Comparison of ENCODE assay signal across 27 cellular contexts in the genomic region with DNA sequence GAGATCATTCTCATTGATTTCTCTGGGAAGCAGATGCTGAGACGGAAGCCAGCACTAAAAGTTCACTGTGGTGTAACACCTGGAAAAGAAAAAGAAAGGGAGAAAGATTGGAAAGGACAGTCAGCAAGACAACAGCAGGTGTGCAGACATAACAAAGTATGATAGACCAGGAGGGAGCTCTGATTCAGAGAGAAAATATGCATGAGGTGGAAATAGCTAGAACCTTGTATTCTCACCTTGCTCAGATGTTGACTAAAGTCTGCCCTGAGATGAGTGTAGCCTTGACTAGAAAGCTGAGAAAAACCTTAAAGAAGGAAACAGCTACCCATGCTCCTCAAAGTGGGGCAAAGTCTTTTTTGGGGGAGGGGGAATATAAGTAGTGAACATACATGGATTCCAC.
"Had no signal": no experiment of that assay in that cellular context is flagged by ENCODE, and none has a peak within 500 bp of the region (broad histone marks: within the 10 kb centered on the region; RNA-seq: fewer than 3 reads in every experiment).

No MANE protein-coding gene starts in this region.

- H3K27me3 ChIP-seq: adrenal gland, body of pancreas, dorsolateral prefrontal cortex, esophagus muscularis mucosa, gastroesophageal sphincter had no signal

- H3K4me1 ChIP-seq: body of pancreas, esophagus muscularis mucosa, gastroesophageal sphincter had no signal

- H3K4me3 ChIP-seq: adrenal gland, body of pancreas, coronary artery, dorsolateral prefrontal cortex, esophagus muscularis mucosa, gastroesophageal sphincter had no signal

- H3K9me3 ChIP-seq: adrenal gland, body of pancreas, esophagus muscularis mucosa, gastroesophageal sphincter had no signal

- ATAC-seq: activated CD4-positive, alpha-beta T cell treated with anti-CD3 and anti-CD28 coated beads for 36 hours; activated CD8-positive, alpha-beta memory T cell treated with anti-CD3 and anti-CD28 coated beads, Interleukin-2, amount 10 ng/mL, durations not matched to agents 7 days and 5 days; activated CD8-positive, alpha-beta T cell treated with anti-CD3 and anti-CD28 coated beads, Interleukin-2, amount 10 ng/mL, durations not matched to agents 7 days and 5 days; activated naive CD8-positive, alpha-beta T cell treated with anti-CD3 and anti-CD28 coated beads, Interleukin-2, amount 50 U/mL, for 24 hours; body of pancreas; gastroesophageal sphincter had no signal

- DNase-seq: activated CD4-positive, alpha-beta memory T cell treated with anti-CD3 and anti-CD28 coated beads for 36 hours; activated CD4-positive, alpha-beta T cell treated with anti-CD3 and anti-CD28 coated beads for 36 hours; activated CD4-positive, alpha-beta T cell treated with anti-CD3 and anti-CD28 coated beads, Interleukin-2, amount 10 ng/mL, durations not matched to agents 24 days and 14 days; activated CD4-positive, CD25-positive, alpha-beta regulatory T cell; activated CD4-positive, CD25-positive, alpha-beta regulatory T cell treated with anti-CD3 and anti-CD28 coated beads, Interleukin-2, amount 50 U/mL, for 72 hours; activated CD8-positive, alpha-beta memory T cell treated with anti-CD3 and anti-CD28 coated beads, Interleukin-2, amount 10 ng/mL, durations not matched to agents 7 days and 5 days; activated CD8-positive, alpha-beta memory T cell treated with anti-CD3 and anti-CD28 coated beads, Interleukin-2, amount 50 U/mL, for 4 hours; activated CD8-positive, alpha-beta T cell treated with anti-CD3 and anti-CD28 coated beads, Interleukin-2, amount 10 ng/mL, durations not matched to agents 7 days and 5 days; activated effector memory CD4-positive, alpha-beta T cell treated with anti-CD3 and anti-CD28 coated beads, Interleukin-2, amount 50 U/mL, for 16 hours; activated naive CD4-positive, alpha-beta T cell treated with anti-CD3 and anti-CD28 coated beads for 36 hours; activated naive CD8-positive, alpha-beta T cell treated with anti-CD3 and anti-CD28 coated beads for 36 hours; activated naive CD8-positive, alpha-beta T cell treated with anti-CD3 and anti-CD28 coated beads, Interleukin-2, amount 50 U/mL, for 24 hours; activated T-cell treated with anti-CD3 and anti-CD28 coated beads, Interleukin-2, amount 50 U/mL, for 1 hour; activated T-cell treated with anti-CD3 and anti-CD28 coated beads, Interleukin-2, amount 50 U/mL, for 48 hours; adrenal gland; amygdala; aorta; body of pancreas; dorsolateral prefrontal cortex; effector memory CD4-positive, alpha-beta T cell; endodermal cell; erythroblast; foreskin melanocyte; T-helper 2 cell had no signal

- H3K27ac ChIP-seq: adrenal gland, body of pancreas, coronary artery, dorsolateral prefrontal cortex, esophagus muscularis mucosa, gastroesophageal sphincter had no signal

- H3K36me3 ChIP-seq: adrenal gland, esophagus muscularis mucosa, gastroesophageal sphincter had no signal
